21 cellular contexts compared by ENCODE assay signal in genomic region chr9:117014061-117014460, GRCh38.
"Had no signal": no experiment of that assay in that cellular context is flagged by ENCODE, and none has a peak within 500 bp of the region (broad histone marks: within the 10 kb centered on the region; RNA-seq: fewer than 3 reads in every experiment).

No MANE protein-coding gene starts in this region.

- H3K36me3 ChIP-seq: esophagus muscularis mucosa, gastroesophageal sphincter, heart right ventricle, lower lobe of right lung had no signal

- H3K27me3 ChIP-seq: dorsolateral prefrontal cortex, esophagus muscularis mucosa, foreskin keratinocyte, heart right ventricle had no signal

- DNase-seq: dermis blood vessel endothelial cell; dorsolateral prefrontal cortex; effector CD4-positive, alpha-beta T cell; effector memory CD4-positive, alpha-beta T cell; foreskin keratinocyte; head of caudate nucleus; heart right ventricle; hippocampal formation; kidney; kidney glomerular epithelial cell; left colon; left ventricle myocardium superior; lower lobe of right lung; mesenchymal stem cell; midbrain; naive B cell; naive thymus-derived CD8-positive, alpha-beta T cell had no signal

- H3K27ac ChIP-seq: coronary artery, esophagus muscularis mucosa, foreskin keratinocyte, gastroesophageal sphincter, heart right ventricle, lower lobe of right lung had no signal

- ATAC-seq: foreskin keratinocyte; gastroesophageal sphincter; heart right ventricle; left colon; left lobe of liver; left ventricle myocardium superior; lower lobe of right lung; naive thymus-derived CD8-positive, alpha-beta T cell had no signal

- H3K4me3 ChIP-seq: coronary artery, dorsolateral prefrontal cortex, esophagus muscularis mucosa, gastroesophageal sphincter, heart right ventricle, lower lobe of right lung had no signal

- H3K9me3 ChIP-seq: esophagus muscularis mucosa, lower lobe of right lung had no signal

- H3K4me1 ChIP-seq: esophagus muscularis mucosa, foreskin keratinocyte, gastroesophageal sphincter, heart right ventricle, lower lobe of right lung had no signal
